In the genomic region with DNA sequence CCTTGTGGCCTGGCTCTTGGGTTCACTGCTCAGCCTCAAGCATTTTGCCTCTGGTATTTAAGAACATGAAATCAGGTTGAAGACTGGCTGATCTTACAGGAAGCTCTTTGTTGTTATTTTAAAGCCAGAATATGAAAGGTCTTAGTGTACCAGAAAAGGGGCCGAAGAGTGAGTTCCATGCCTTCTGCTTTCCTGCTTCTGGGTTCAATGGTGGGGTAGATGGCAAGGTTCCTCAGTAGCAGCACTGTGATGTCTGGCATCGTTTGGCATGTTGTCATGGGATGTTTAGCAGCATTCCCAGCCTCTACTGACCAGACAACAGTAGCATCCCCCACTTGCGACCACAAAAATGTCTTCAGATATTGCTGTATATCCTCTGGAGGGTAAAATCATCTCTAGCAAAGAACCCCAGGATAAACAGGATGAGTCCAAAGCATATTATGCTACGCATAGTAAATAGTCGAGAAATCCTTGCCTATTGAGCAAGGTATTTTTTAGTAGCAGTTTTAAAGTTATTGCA, we compare ENCODE assay signal across 1 cellular context.
TF ChIP-seq lines count a peak whose summit lies in the region.

No MANE protein-coding gene starts in this region.

TF ChIP-seq in A549, 52 proteins besides CTCF, POLR2A, EP300 and RAD21 (continued from another document):
- TF ChIP-seq, protein P1, sequence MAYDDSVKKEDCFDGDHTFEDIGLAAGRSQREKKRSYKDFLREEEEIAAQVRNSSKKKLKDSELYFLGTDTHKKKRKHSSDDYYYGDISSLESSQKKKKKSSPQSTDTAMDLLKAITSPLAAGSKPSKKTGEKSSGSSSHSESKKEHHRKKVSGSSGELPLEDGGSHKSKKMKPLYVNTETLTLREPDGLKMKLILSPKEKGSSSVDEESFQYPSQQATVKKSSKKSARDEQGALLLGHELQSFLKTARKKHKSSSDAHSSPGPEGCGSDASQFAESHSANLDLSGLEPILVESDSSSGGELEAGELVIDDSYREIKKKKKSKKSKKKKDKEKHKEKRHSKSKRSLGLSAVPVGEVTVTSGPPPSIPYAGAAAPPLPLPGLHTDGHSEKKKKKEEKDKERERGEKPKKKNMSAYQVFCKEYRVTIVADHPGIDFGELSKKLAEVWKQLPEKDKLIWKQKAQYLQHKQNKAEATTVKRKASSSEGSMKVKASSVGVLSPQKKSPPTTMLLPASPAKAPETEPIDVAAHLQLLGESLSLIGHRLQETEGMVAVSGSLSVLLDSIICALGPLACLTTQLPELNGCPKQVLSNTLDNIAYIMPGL (CRISPR knock-in tag; IDR thresholded peaks at IDR 0.05; ENCODE audit: borderline replicate concordance), result no peak
- no peak for TF ChIP-seq CHD4 (IDR thresholded peaks at IDR 0.05; ENCODE audit: borderline replicate concordance)
- no peak for TF ChIP-seq SMC3 (IDR thresholded peaks at IDR 0.05)
- TF ChIP-seq MAFK (IDR thresholded peaks at IDR 0.05; ENCODE audit: partially characterized antibody), result no peak
- TF ChIP-seq SREBF2 (IDR thresholded peaks at IDR 0.05), result no peak
